ENCODE assay signal across 17 cellular contexts in genomic region chr7:111919690-111920179, GRCh38.
DNase-seq lines count a peak whose midpoint lies in the region; FAIRE-seq and TF ChIP-seq lines count a peak whose summit lies in the region.
"Had no signal": no experiment of that assay in that cellular context is flagged by ENCODE, and none has a peak within 500 bp of the region (broad histone marks: within the 10 kb centered on the region; RNA-seq: fewer than 3 reads in every experiment).

No MANE protein-coding gene starts in this region.

- DNase-seq in H4 (ENCODE audit: low spot score), result peak; percentile 50
- DNase-seq in RCC 7860 (ENCODE audit: low spot score), result peak; percentile 53
- DNase-seq in epithelial cell of esophagus (ENCODE audit: low read depth), result peak; percentile 9
- peak; percentile 23 for DNase-seq in skeletal muscle cell (ENCODE audit: low read depth)
- no peak for DNase-seq in T-helper 9 cell
- no peak for DNase-seq in NK-92 treated with Interleukin-12 subunit alpha and Interleukin-12 subunit beta, amount 100 ng/mL, for 24 hours (lab: John Stamatoyannopoulos, UW)
- no peak for DNase-seq in erythroblast (lab: John Stamatoyannopoulos, UW)
- DNase-seq: activated CD4-positive, alpha-beta T cell treated with anti-CD3 and anti-CD28 coated beads for 4 hours; activated T-cell treated with anti-CD3 and anti-CD28 coated beads, Interleukin-2, amount 50 U/mL, for 24 hours; amniotic stem cell; effector memory CD4-positive, alpha-beta T cell; naive B cell; retina; stimulated activated CD4-positive, alpha-beta T cell treated with anti-CD3 and anti-CD28 coated beads, Interleukin-2, amount 100 ng/mL, for 48 hours; T-helper 17 cell; upper lobe of left lung had no signal

- no peak for TF ChIP-seq POLR2A in erythroblast (IDR thresholded peaks at IDR 0.05; ENCODE audit: low read length)

- FAIRE-seq in RCC 7860 (lab: Jason Lieb, UNC), result peak; percentile 88
- FAIRE-seq: K562 had no signal

- no peak for TF ChIP-seq CTCF in epithelial cell of esophagus (IDR thresholded peaks at IDR 0.05; ENCODE audit: insufficient read depth, low read depth, low read length, missing control alignments)

- H3K4me3 ChIP-seq in epithelial cell of esophagus (ENCODE audit: low read length), result no peak overlapping the region
- H3K4me3 ChIP-seq in skeletal muscle cell (ENCODE audit: low read depth, low read length), result no peak overlapping the region
- H3K4me3 ChIP-seq: K562, upper lobe of left lung had no signal

Comparison
In these comparisons a context has a peak if more than half of its experiments do, and no peak if none do; other contexts are left out.
1. DNase-seq: peak in H4 (single experiment), RCC 7860 (single experiment), epithelial cell of esophagus (single experiment) and skeletal muscle cell (single experiment); none in T-helper 9 cell (single experiment), NK-92 treated with Interleukin-12 subunit alpha and Interleukin-12 subunit beta, amount 100 ng/mL, for 24 hours (single experiment) and erythroblast (0 of 2).